In the genomic region with DNA sequence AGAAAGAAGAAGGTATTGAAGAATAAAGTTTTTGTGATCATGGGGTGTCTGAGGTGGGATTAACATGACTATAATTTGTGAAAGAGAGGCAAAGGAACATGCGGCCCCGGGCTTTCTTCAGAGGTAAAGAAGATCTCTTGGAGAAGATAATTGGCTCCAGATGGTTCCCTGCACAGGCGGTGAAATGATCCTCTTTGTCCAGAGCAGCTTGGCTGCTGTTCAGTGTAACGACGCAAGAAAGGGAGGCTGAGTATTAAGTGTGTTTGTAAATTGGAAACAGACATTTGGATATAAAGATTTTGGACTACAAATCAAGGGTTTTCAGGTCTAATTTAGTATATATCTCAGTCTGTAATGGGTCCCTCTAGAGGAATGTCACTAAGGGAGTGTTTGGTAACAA, we compare ENCODE assay signal across 20 cellular contexts.
DNase-seq lines count a peak whose midpoint lies in the region.
"Had no signal": no experiment of that assay in that cellular context is flagged by ENCODE, and none has a peak within 500 bp of the region (broad histone marks: within the 10 kb centered on the region; RNA-seq: fewer than 3 reads in every experiment).

No MANE protein-coding gene starts in this region.

- peaks cover 0 to 4% (median 3%) of the 10 kb centered on the region in 5 donors for H3K4me1 ChIP-seq in subcutaneous abdominal adipose tissue (ENCODE audit: control insufficient read depth in 5 of 5, insufficient read depth in 5 of 5, low read length in 5 of 5)
- H3K4me1 ChIP-seq: foreskin keratinocyte, left lung, pancreas, tibial artery had no signal

- peak; percentile 3 for DNase-seq in EL
- DNase-seq in NCI-H69 (lab: John Stamatoyannopoulos, UW): peak; percentile 78
- DNase-seq in fibroblast of peridontal ligament (ENCODE audit: extremely low read depth): peak; percentile 84
- no peak for DNase-seq in NCI-H2227 treated with DMSO at 0.1 percent for 48 hours (lab: John Stamatoyannopoulos, UW)
- DNase-seq in NCI-H146 treated with DMSO at 0.1 percent for 48 hours (lab: John Stamatoyannopoulos, UW; ENCODE audit: unreplicated experiment): no peak
- no peak for DNase-seq in stimulated activated CD4-positive, alpha-beta T cell treated with anti-CD3 and anti-CD28 coated beads, Interleukin-15, amount 100 ng/mL, for 24 hours
- DNase-seq in GF-D8 (lab: John Stamatoyannopoulos, UW): no peak
- DNase-seq: activated naive CD8-positive, alpha-beta T cell treated with anti-CD3 and anti-CD28 coated beads, Interleukin-2, amount 50 U/mL, for 24 hours; activated T-cell treated with anti-CD3 and anti-CD28 coated beads, Interleukin-2, amount 50 U/mL, for 48 hours; effector memory CD4-positive, alpha-beta T cell; foreskin keratinocyte; left lung; NCI-H2107; pancreas; tibial artery had no signal

- no peaks in the 10 kb centered on the region for H3K27me3 ChIP-seq in subcutaneous abdominal adipose tissue (ENCODE audit: control insufficient read depth in 5 of 5, insufficient read depth in 4 of 5, low read length in 5 of 5)
- H3K27me3 ChIP-seq: foreskin keratinocyte, left lung, pancreas, tibial artery had no signal

- no peak overlapping the region for H3K9ac ChIP-seq in subcutaneous abdominal adipose tissue (ENCODE audit: low read length in 5 of 5)

- H3K4me3 ChIP-seq in subcutaneous abdominal adipose tissue (ENCODE audit: low read depth in 1 of 5, low read length in 5 of 5): no peak overlapping the region
- H3K4me3 ChIP-seq: GM12878, K562, left lung, pancreas, skin epidermis, tibial artery had no signal

- no peaks in the 10 kb centered on the region for H3K36me3 ChIP-seq in subcutaneous abdominal adipose tissue (ENCODE audit: control insufficient read depth in 5 of 5, insufficient read depth in 5 of 5, low read length in 5 of 5)
- H3K36me3 ChIP-seq: left lung, pancreas, tibial artery had no signal

- H3K27ac ChIP-seq in subcutaneous abdominal adipose tissue (ENCODE audit: low read depth, low read length): peak overlapping the region; percentile 54
- H3K27ac ChIP-seq: foreskin keratinocyte, HL-60, left lung, pancreas, tibial artery had no signal

- H3K9me3 ChIP-seq in subcutaneous abdominal adipose tissue (ENCODE audit: control insufficient read depth in 5 of 5, low read length in 5 of 5): no peaks in the 10 kb centered on the region
- H3K9me3 ChIP-seq: left lung, pancreas, tibial artery had no signal

Comparison
In these comparisons a context has a peak if more than half of its experiments do, and no peak if none do; other contexts are left out.
1. DNase-seq: peak in EL (single experiment), NCI-H69 (single experiment) and fibroblast of peridontal ligament (single experiment); none in NCI-H2227 treated with DMSO at 0.1 percent for 48 hours (single experiment), NCI-H146 treated with DMSO at 0.1 percent for 48 hours (single experiment), stimulated activated CD4-positive, alpha-beta T cell treated with anti-CD3 and anti-CD28 coated beads, Interleukin-15, amount 100 ng/mL, for 24 hours (single experiment) and GF-D8 (single experiment).